In the genomic region with DNA sequence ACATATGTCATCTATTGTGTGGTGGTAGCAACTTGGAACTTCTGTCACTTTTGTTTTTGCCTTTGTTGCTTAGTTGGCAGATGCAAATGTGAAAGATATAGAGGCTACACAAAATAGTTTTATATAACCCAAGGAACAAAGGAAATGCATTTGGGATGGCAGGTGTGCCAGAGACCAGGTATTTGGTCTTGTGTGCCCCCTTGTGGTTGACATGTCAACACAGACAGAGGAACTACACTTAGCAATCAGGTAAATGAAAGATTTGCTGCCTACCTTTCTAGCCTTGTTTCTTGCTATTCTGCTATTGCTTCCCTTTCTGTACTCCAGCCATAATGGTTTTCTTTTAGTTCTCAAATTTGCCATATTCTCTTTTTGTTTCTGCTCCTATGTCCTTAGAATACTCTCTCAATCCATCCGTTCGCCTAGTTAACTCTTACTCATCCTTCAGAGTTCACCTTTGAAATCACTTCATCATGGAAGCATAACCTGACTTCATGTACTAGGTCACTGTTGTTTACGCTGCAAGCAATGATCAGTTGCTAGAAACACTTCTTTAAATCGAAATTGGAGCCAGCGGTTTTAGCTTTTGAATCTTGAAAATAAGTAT, we compare ENCODE assay signal across 9 cellular contexts.
DNase-seq lines count a peak whose midpoint lies in the region; ATAC-seq, FAIRE-seq and TF ChIP-seq lines count a peak whose summit lies in the region.
"Had no signal": no experiment of that assay in that cellular context is flagged by ENCODE, and none has a peak within 500 bp of the region (broad histone marks: within the 10 kb centered on the region; RNA-seq: fewer than 3 reads in every experiment).

No MANE protein-coding gene starts in this region.

- DNase-seq in HFFc6 = peak; percentile 6
- DNase-seq in OCI-LY7 (ENCODE audit: low spot score) = peak; percentile 35
- DNase-seq in urothelium cell line (ENCODE audit: low spot score) = peak; percentile 25
- no peak for DNase-seq in AG20443 (ENCODE audit: low spot score)

- POLR2A ChIA-PET in OCI-LY7 (lab: Charles Lee) = no interaction called here

- CTCF ChIA-PET in OCI-LY7 (lab: Charles Lee; ENCODE audit: unreplicated experiment) = no interaction called here

- TF ChIP-seq POLR2A in gastroesophageal sphincter (IDR thresholded peaks at IDR 0.05) = no peak

- H3K36me3 ChIP-seq in OCI-LY7 (ENCODE audit: insufficient read depth, low read length) (no peaks in the 10 kb centered on the region), gastroesophageal sphincter (no peaks in the 10 kb centered on the region)

- ATAC-seq in gastroesophageal sphincter (no peak), GM19463 (IDR thresholded peaks at IDR 0.05; ENCODE audit: unreplicated experiment) (no peak), GM21786 (IDR thresholded peaks at IDR 0.05; ENCODE audit: unreplicated experiment) (no peak)

- H3K4me3 ChIP-seq in OCI-LY7 (ENCODE audit: low read depth, low read length, poor library complexity, severe bottlenecking) = no peak overlapping the region
- no peak overlapping the region for H3K4me3 ChIP-seq in gastroesophageal sphincter

- intact Hi-C loops in OCI-LY7 (cut with micrococcal nuclease; ENCODE audit: unreplicated experiment) = loop anchor here (2.0 kb wide), 2 partner anchors 77 to 361 kb away; no protein-coding TSS in a partner anchor

- 0 out of 2 replicates have a peak, but pooled peaks cover 6% of the 10 kb centered on the region for H3K9me3 ChIP-seq in OCI-LY7 (ENCODE audit: low read length)
- H3K9me3 ChIP-seq in gastroesophageal sphincter = peaks cover 0 to 28% (median 0%) of the 10 kb centered on the region in 3 donors

- TF ChIP-seq EP300 in gastroesophageal sphincter (IDR thresholded peaks at IDR 0.05) = no peak

- H3K4me1 Mint-ChIP-seq in HFFc6 (ENCODE audit: low read depth) = peaks cover 18% of the 10 kb centered on the region

- no peak for FAIRE-seq in urothelium cell line (lab: Jason Lieb, UNC)

- peaks cover 15% of the 10 kb centered on the region for H3K9me3 Mint-ChIP-seq in HFFc6

- no peak overlapping the region for H3K4me3 Mint-ChIP-seq in HFFc6
- H3K4me3 Mint-ChIP-seq: T-helper 1 cell treated with Interleukin-12 subunit alpha and Interleukin-12 subunit beta and Interleukin-4 antibody, amounts not matched to agents 30 μg/mL and 1 μg/mL, for 36 hours had no signal

- H4K20me1 ChIP-seq in OCI-LY7 (ENCODE audit: insufficient read depth, low read length) = no peaks in the 10 kb centered on the region

- no peak overlapping the region for H3K27ac Mint-ChIP-seq in HFFc6
- H3K27ac Mint-ChIP-seq: T-helper 1 cell treated with Interleukin-12 subunit alpha and Interleukin-12 subunit beta and Interleukin-4 antibody, amounts not matched to agents 30 μg/mL and 1 μg/mL, for 36 hours had no signal

- no peaks in the 10 kb centered on the region for H3K9me2 ChIP-seq in OCI-LY7 (ENCODE audit: insufficient read depth, low read length)

- BruUV-seq in OCI-LY7 (replicated peaks; lab: Mats Ljungman, UMichigan) = no TSS peak

- H3K27ac ChIP-seq in OCI-LY7 (ENCODE audit: low read depth, low read length, poor library complexity, severe bottlenecking) (no peak overlapping the region), gastroesophageal sphincter (no peak overlapping the region)

- no peaks in the 10 kb centered on the region for H3K4me1 ChIP-seq in OCI-LY7 (ENCODE audit: insufficient read depth, low read length, poor library complexity, severe bottlenecking)
- H3K4me1 ChIP-seq in gastroesophageal sphincter = no peaks in the 10 kb centered on the region

- no peaks in the 10 kb centered on the region for H3K27me3 ChIP-seq in gastroesophageal sphincter

- H3K27me3 Mint-ChIP-seq in HFFc6 (ENCODE audit: insufficient read depth) = no peaks in the 10 kb centered on the region

- WGBS in gastroesophageal sphincter (ENCODE audit: low coverage in 1 of 2), 2 donors = 52 to 64% methylated on average over 3 to 5 of the region's 5 CpGs

- TF ChIP-seq CTCF in GM12873 (IDR thresholded peaks at IDR 0.05; ENCODE audit: insufficient read depth, low read depth, low read length, missing control alignments) (peak; percentile 73), HFFc6 (IDR thresholded peaks at IDR 0.05) (peak; percentile 88), OCI-LY7 (conservative IDR thresholded peaks at IDR 0.05; ENCODE audit: low read length) (peak; percentile 79), gastroesophageal sphincter (IDR thresholded peaks at IDR 0.05) (peak in 3 of 4 experiments; percentile 26 to 42 (median 28))

- no peak overlapping the region for H2AFZ ChIP-seq in OCI-LY7 (ENCODE audit: low read length)

- H3K79me2 ChIP-seq in OCI-LY7 (ENCODE audit: insufficient read depth, low read depth, low read length) = no peaks in the 10 kb centered on the region

- no peak overlapping the region for H3K4me2 ChIP-seq in OCI-LY7 (ENCODE audit: low read length)

- H3K36me3 Mint-ChIP-seq in HFFc6 (ENCODE audit: low read depth) = peaks cover 14% of the 10 kb centered on the region; the same call in 1 of the 2 replicates

Comparison
In these comparisons a context has a peak if more than half of its experiments do, and no peak if none do; other contexts are left out.
1. CTCF ChIP-seq: peak in every context shown above with its lines; median percentile 88 in HFFc6; 79 in OCI-LY7; 73 in GM12873; 28 in gastroesophageal sphincter.